26 cellular contexts compared by ENCODE assay signal in genomic region chr9:30932226-30932625, GRCh38.
DNase-seq lines count a peak whose midpoint lies in the region; ATAC-seq and TF ChIP-seq lines count a peak whose summit lies in the region.
"Had no signal": no experiment of that assay in that cellular context is flagged by ENCODE, and none has a peak within 500 bp of the region (broad histone marks: within the 10 kb centered on the region; RNA-seq: fewer than 3 reads in every experiment).

No MANE protein-coding gene starts in this region.

- no peaks in the 10 kb centered on the region for H3K36me3 Mint-ChIP-seq in Calu3 (ENCODE audit: insufficient read depth, unreplicated experiment)
- H3K36me3 Mint-ChIP-seq in activated CD8-positive, alpha-beta T cell treated with anti-CD3 and anti-CD28 coated beads, Interleukin-2, amount 10 ng/mL, durations not matched to agents 7 days and 5 days (ENCODE audit: low read depth) = no peaks in the 10 kb centered on the region
- H3K36me3 Mint-ChIP-seq: activated CD4-positive, alpha-beta memory T cell treated with anti-CD3 and anti-CD28 coated beads for 36 hours; immature natural killer cell had no signal

- no peak overlapping the region for H3K4me3 ChIP-seq in adipocyte (ENCODE audit: low read length)
- H3K4me3 ChIP-seq: coronary artery, mucosa of descending colon, Peyer's patch, right lobe of liver, SK-N-MC, stomach, transverse colon had no signal

- no TSS peak for BruUV-seq in Calu3 (replicated peaks; lab: Mats Ljungman, UMichigan)

- no peak overlapping the region for H3K9ac ChIP-seq in adipocyte (ENCODE audit: low read length)

- no peaks in the 10 kb centered on the region for H3K9me3 ChIP-seq in adipocyte (ENCODE audit: control insufficient read depth, low read length)
- H3K9me3 ChIP-seq: mucosa of descending colon, Peyer's patch, right lobe of liver, stomach, transverse colon had no signal

- H3K4me1 Mint-ChIP-seq in Calu3 (ENCODE audit: low read depth, unreplicated experiment) = no peaks in the 10 kb centered on the region
- no peaks in the 10 kb centered on the region for H3K4me1 Mint-ChIP-seq in activated CD8-positive, alpha-beta T cell treated with anti-CD3 and anti-CD28 coated beads, Interleukin-2, amount 10 ng/mL, durations not matched to agents 7 days and 5 days (ENCODE audit: low read depth)
- H3K4me1 Mint-ChIP-seq: activated naive CD8-positive, alpha-beta T cell treated with anti-CD3 and anti-CD28 coated beads, Interleukin-2, amount 50 U/mL, for 24 hours; immature natural killer cell had no signal

- no peak overlapping the region for H3K4me3 Mint-ChIP-seq in Calu3 (ENCODE audit: low read depth, unreplicated experiment)
- no peak overlapping the region for H3K4me3 Mint-ChIP-seq in activated CD8-positive, alpha-beta T cell treated with anti-CD3 and anti-CD28 coated beads, Interleukin-2, amount 10 ng/mL, durations not matched to agents 7 days and 5 days
- H3K4me3 Mint-ChIP-seq: activated CD4-positive, alpha-beta memory T cell treated with anti-CD3 and anti-CD28 coated beads for 36 hours; activated naive CD8-positive, alpha-beta T cell treated with anti-CD3 and anti-CD28 coated beads, Interleukin-2, amount 50 U/mL, for 24 hours; immature natural killer cell had no signal

- H3K4me1 ChIP-seq in adipocyte (ENCODE audit: control insufficient read depth, insufficient read depth, low read length) = no peaks in the 10 kb centered on the region
- H3K4me1 ChIP-seq: Peyer's patch, right lobe of liver, stomach, transverse colon had no signal

- H3K27me3 ChIP-seq in adipocyte (replicated peaks; ENCODE audit: control insufficient read depth, insufficient read depth, low read length) = no peaks in the 10 kb centered on the region
- H3K27me3 ChIP-seq: Peyer's patch, right lobe of liver, stomach, transverse colon had no signal

- POLR2A ChIA-PET in activated CD8-positive, alpha-beta T cell treated with anti-CD3 and anti-CD28 coated beads, Interleukin-2, amount 10 ng/mL, durations not matched to agents 7 days and 5 days (lab: Charles Lee) = no interaction called here

- TF ChIP-seq CTCF in Calu3 (IDR thresholded peaks at IDR 0.05; ENCODE audit: unreplicated experiment) = no peak

- H3K9me3 Mint-ChIP-seq in Calu3 (ENCODE audit: low read depth, unreplicated experiment) = no peaks in the 10 kb centered on the region
- no peaks in the 10 kb centered on the region for H3K9me3 Mint-ChIP-seq in activated CD8-positive, alpha-beta T cell treated with anti-CD3 and anti-CD28 coated beads, Interleukin-2, amount 10 ng/mL, durations not matched to agents 7 days and 5 days (ENCODE audit: insufficient read depth)
- H3K9me3 Mint-ChIP-seq: activated CD4-positive, alpha-beta memory T cell treated with anti-CD3 and anti-CD28 coated beads for 36 hours; activated naive CD8-positive, alpha-beta T cell treated with anti-CD3 and anti-CD28 coated beads, Interleukin-2, amount 50 U/mL, for 24 hours had no signal

- no peaks in the 10 kb centered on the region for H3K27me3 Mint-ChIP-seq in Calu3 (ENCODE audit: unreplicated experiment)
- no peaks in the 10 kb centered on the region for H3K27me3 Mint-ChIP-seq in activated CD8-positive, alpha-beta T cell treated with anti-CD3 and anti-CD28 coated beads, Interleukin-2, amount 10 ng/mL, durations not matched to agents 7 days and 5 days (ENCODE audit: low read depth)
- H3K27me3 Mint-ChIP-seq: activated CD4-positive, alpha-beta memory T cell treated with anti-CD3 and anti-CD28 coated beads for 36 hours; activated naive CD8-positive, alpha-beta T cell treated with anti-CD3 and anti-CD28 coated beads, Interleukin-2, amount 50 U/mL, for 24 hours had no signal

- H3K36me3 ChIP-seq in adipocyte (ENCODE audit: control insufficient read depth, insufficient read depth, low read length, severe bottlenecking) = no peaks in the 10 kb centered on the region
- H3K36me3 ChIP-seq: Peyer's patch, right lobe of liver, stomach, transverse colon had no signal

- H3K27ac Mint-ChIP-seq in Calu3 (ENCODE audit: unreplicated experiment) = no peak overlapping the region
- no peak overlapping the region for H3K27ac Mint-ChIP-seq in activated CD8-positive, alpha-beta T cell treated with anti-CD3 and anti-CD28 coated beads, Interleukin-2, amount 10 ng/mL, durations not matched to agents 7 days and 5 days
- H3K27ac Mint-ChIP-seq: activated CD4-positive, alpha-beta memory T cell treated with anti-CD3 and anti-CD28 coated beads for 36 hours; activated naive CD8-positive, alpha-beta T cell treated with anti-CD3 and anti-CD28 coated beads, Interleukin-2, amount 50 U/mL, for 24 hours; immature natural killer cell had no signal

- CTCF ChIA-PET in Calu3 (lab: Charles Lee) = no interaction called here
- CTCF ChIA-PET in activated CD8-positive, alpha-beta T cell treated with anti-CD3 and anti-CD28 coated beads, Interleukin-2, amount 10 ng/mL, durations not matched to agents 7 days and 5 days (lab: Charles Lee) = no interaction called here

- intact Hi-C loops in Calu3 (cut with micrococcal nuclease; ENCODE audit: unreplicated experiment) = no loop called here

- DNase-seq in Calu3 = peak; percentile 5
- DNase-seq in NCI-H460 (ENCODE audit: extremely low read depth, low read depth) = peak; percentile 57
- DNase-seq in adipocyte (ENCODE audit: low read depth) = peak; percentile 0
- peak; percentile 88 for DNase-seq in kidney tubule cell (ENCODE audit: low spot score)
- DNase-seq in activated CD8-positive, alpha-beta T cell treated with anti-CD3 and anti-CD28 coated beads, Interleukin-2, amount 10 ng/mL, durations not matched to agents 7 days and 5 days = no peak
- no peak for DNase-seq in MV-4-11 (lab: John Stamatoyannopoulos, UW)
- DNase-seq in activated T-cell treated with anti-CD3 and anti-CD28 coated beads, Interleukin-2, amount 50 U/mL, for 48 hours = no peak
- DNase-seq: activated CD4-positive, alpha-beta memory T cell treated with anti-CD3 and anti-CD28 coated beads for 36 hours; activated CD4-positive, CD25-positive, alpha-beta regulatory T cell; activated gamma-delta T cell; activated naive CD8-positive, alpha-beta T cell treated with anti-CD3 and anti-CD28 coated beads, Interleukin-2, amount 50 U/mL, for 24 hours; EL; head of caudate nucleus; immature natural killer cell; KBM-7; mucosa of descending colon; NCI-H1092; NCI-H1930; NCI-H345; Peyer's patch; right lobe of liver; stomach; transverse colon had no signal

- ATAC-seq in activated CD8-positive, alpha-beta T cell treated with anti-CD3 and anti-CD28 coated beads, Interleukin-2, amount 10 ng/mL, durations not matched to agents 7 days and 5 days = no peak
- no peak for ATAC-seq in GM18502 (IDR thresholded peaks at IDR 0.05; ENCODE audit: poor library complexity, unreplicated experiment)
- ATAC-seq: activated naive CD8-positive, alpha-beta T cell treated with anti-CD3 and anti-CD28 coated beads, Interleukin-2, amount 50 U/mL, for 24 hours; mucosa of descending colon; right lobe of liver had no signal

Comparison
In these comparisons a context has a peak if more than half of its experiments do, and no peak if none do; other contexts are left out.
1. DNase-seq: peak in Calu3 (single experiment), NCI-H460 (single experiment), adipocyte (single experiment) and kidney tubule cell (single experiment); none in activated CD8-positive, alpha-beta T cell treated with anti-CD3 and anti-CD28 coated beads, Interleukin-2, amount 10 ng/mL, durations not matched to agents 7 days and 5 days (single experiment), MV-4-11 (single experiment) and activated T-cell treated with anti-CD3 and anti-CD28 coated beads, Interleukin-2, amount 50 U/mL, for 48 hours (0 of 2).